Comparison of ENCODE assay signal across 18 cellular contexts in genomic region chr21:45700461-45700860, GRCh38. TPM values are rescaled to one million over a fixed set of nuclear protein-coding genes. Genes with fewer than 3 reads are reported as not detected.
DNase-seq lines count a peak whose midpoint lies in the region; ATAC-seq and FAIRE-seq lines count a peak whose summit lies in the region.
"Had no signal": no experiment of that assay in that cellular context is flagged by ENCODE, and none has a peak within 500 bp of the region (broad histone marks: within the 10 kb centered on the region; RNA-seq: fewer than 3 reads in every experiment).

No MANE protein-coding gene starts in this region.

- no peak overlapping the region for H4K91ac ChIP-seq in neuronal stem cell (ENCODE audit: low read depth, low read length, poor library complexity)

- no peak overlapping the region for H2BK5ac ChIP-seq in neuronal stem cell (ENCODE audit: low read length)

- no peak for FAIRE-seq in HTR-8/SVneo (lab: Jason Lieb, UNC)
- FAIRE-seq: G401.6, GM12891, H54 had no signal

- no peaks in the 10 kb centered on the region for H3K27me3 ChIP-seq in naive thymus-derived CD4-positive, alpha-beta T cell (ENCODE audit: control insufficient read depth in 2 of 2, insufficient read depth in 2 of 2, low read length in 2 of 2)
- peaks cover 0 to 5% (median 0%) of the 10 kb centered on the region in 3 experiments for H3K27me3 ChIP-seq in neuronal stem cell (ENCODE audit: control insufficient read depth in 3 of 3, insufficient read depth in 3 of 3, low read depth in 1 of 3, low read length in 3 of 3)
- H3K27me3 ChIP-seq: BLaER1 had no signal

- peaks cover 3% of the 10 kb centered on the region for H3K79me1 ChIP-seq in neuronal stem cell (ENCODE audit: low read depth, low read length)

- no peak overlapping the region for H2AK5ac ChIP-seq in neuronal stem cell (ENCODE audit: low read depth, low read length)

- peak overlapping the region in 5 of 9 donors; percentile 17 to 51 (median 32) for H3K27ac Mint-ChIP-seq in naive thymus-derived CD4-positive, alpha-beta T cell

- peaks cover 0 to 11% (median 3%) of the 10 kb centered on the region in 11 donors for H3K9me3 Mint-ChIP-seq in naive thymus-derived CD4-positive, alpha-beta T cell

- H3K36me3 Mint-ChIP-seq in naive thymus-derived CD4-positive, alpha-beta T cell, result peaks cover 0 to 21% (median 5%) of the 10 kb centered on the region in 5 donors
- H3K36me3 Mint-ChIP-seq: CD14-positive monocyte had no signal

- no CpG with 5 or more reads among the region's 6 CpGs for WGBS in neuronal stem cell (ENCODE audit: extremely low coverage in 2 of 2, insufficient read length in 2 of 2, insufficient replicate concordance in 1 of 2), 2 donors

- DNase-seq in G401 (ENCODE audit: low spot score) (peak; percentile 74), cerebellum (ENCODE audit: low spot score) (peak; percentile 20), HTR-8/SVneo (ENCODE audit: insufficient read length, low spot score) (no peak), neuronal stem cell (ENCODE audit: low spot score) (no peak), dermis blood vessel endothelial cell (no peak)
- DNase-seq in naive thymus-derived CD4-positive, alpha-beta T cell, result no peak
- DNase-seq: 8988T; Calu3; CD4-positive, alpha-beta memory T cell; DND-41 had no signal

- no peaks in the 10 kb centered on the region for H3K9me3 ChIP-seq in naive thymus-derived CD4-positive, alpha-beta T cell (ENCODE audit: control insufficient read depth in 2 of 3, low read length in 3 of 3)
- no peaks in the 10 kb centered on the region for H3K9me3 ChIP-seq in neuronal stem cell (replicated peaks in 1 of 2; ENCODE audit: control insufficient read depth in 2 of 2, insufficient read depth in 1 of 2, low read depth in 1 of 2, low read length in 2 of 2)

- no peak overlapping the region for H2AFZ ChIP-seq in neuronal stem cell (ENCODE audit: low read length)
- H2AFZ ChIP-seq: GM23248 had no signal

- no peak overlapping the region for H3K14ac ChIP-seq in neuronal stem cell (ENCODE audit: low read length)

- no peak overlapping the region for H3K4me2 ChIP-seq in neuronal stem cell (ENCODE audit: insufficient read depth, low read length, poor library complexity, severe bottlenecking)
- H3K4me2 ChIP-seq: BLaER1 had no signal

- H3K9ac ChIP-seq in neuronal stem cell (ENCODE audit: low read depth, low read length, poor library complexity), result no peak overlapping the region
- H3K9ac ChIP-seq: BLaER1, GM23248 had no signal

- no peak overlapping the region for H3K4ac ChIP-seq in neuronal stem cell (ENCODE audit: low read length)

- no peak overlapping the region for H3K4me3 Mint-ChIP-seq in naive thymus-derived CD4-positive, alpha-beta T cell
- H3K4me3 Mint-ChIP-seq: CD14-positive monocyte; CD4-positive, alpha-beta memory T cell had no signal

- H3K4me1 ChIP-seq in naive thymus-derived CD4-positive, alpha-beta T cell (ENCODE audit: control insufficient read depth in 2 of 2, insufficient read depth in 2 of 2, low read length in 2 of 2), result peaks cover 0 to 13% of the 10 kb centered on the region in 2 donors
- H3K4me1 ChIP-seq in neuronal stem cell (ENCODE audit: control insufficient read depth in 2 of 2, insufficient read depth in 1 of 2, low read depth in 1 of 2, low read length in 2 of 2), result no peaks in the 10 kb centered on the region

- in situ Hi-C loops in G401 (cut with HindIII; ENCODE audit: low sequenced_read_pairs), result no loop called here

- H3K36me3 ChIP-seq in naive thymus-derived CD4-positive, alpha-beta T cell (ENCODE audit: control insufficient read depth in 2 of 3, insufficient read depth in 3 of 3, low read length in 3 of 3), result no peaks in the 10 kb centered on the region
- H3K36me3 ChIP-seq in neuronal stem cell (replicated peaks in 1 of 2; ENCODE audit: control insufficient read depth in 2 of 2, insufficient read depth in 2 of 2, low read length in 2 of 2), result no peaks in the 10 kb centered on the region

- CTCF ChIA-PET in naive thymus-derived CD4-positive, alpha-beta T cell (lab: Charles Lee), result no interaction called here

- no peak overlapping the region for H3K4me3 ChIP-seq in naive thymus-derived CD4-positive, alpha-beta T cell (ENCODE audit: low read length)
- H3K4me3 ChIP-seq in neuronal stem cell (ENCODE audit: low read length in 2 of 2), result no peak overlapping the region
- H3K4me3 ChIP-seq: BLaER1, GM23248 had no signal

- H3K4me1 Mint-ChIP-seq in naive thymus-derived CD4-positive, alpha-beta T cell, result peaks cover 7 to 42% (median 28%) of the 10 kb centered on the region in 7 donors
- H3K4me1 Mint-ChIP-seq: CD14-positive monocyte had no signal

- H3K27ac ChIP-seq in naive thymus-derived CD4-positive, alpha-beta T cell (ENCODE audit: low read depth, low read length), result no peak overlapping the region
- no peak overlapping the region for H3K27ac ChIP-seq in neuronal stem cell (replicated peaks; ENCODE audit: low read length)
- H3K27ac ChIP-seq: BLaER1, GM23248 had no signal

- H2BK15ac ChIP-seq in neuronal stem cell (ENCODE audit: low read length), result no peak overlapping the region

- no peak for ATAC-seq in naive thymus-derived CD4-positive, alpha-beta T cell
- no peak for ATAC-seq in GM18511 (IDR thresholded peaks at IDR 0.05; ENCODE audit: unreplicated experiment)

- no peak overlapping the region for H2BK12ac ChIP-seq in neuronal stem cell (ENCODE audit: low read length)

- no peak overlapping the region for H3K23ac ChIP-seq in neuronal stem cell (ENCODE audit: low read depth, low read length, poor library complexity)

- intact Hi-C loops in naive thymus-derived CD4-positive, alpha-beta T cell (cut with micrococcal nuclease), result loop anchor here in 1 of 2 donors (10.0 kb wide), 1 partner anchor 56 kb away; the partner anchor contains the start of gene PCBP3

- no peak overlapping the region for H4K8ac ChIP-seq in neuronal stem cell (ENCODE audit: low read depth, low read length)

- POLR2A ChIA-PET in naive thymus-derived CD4-positive, alpha-beta T cell (lab: Charles Lee), result no interaction called here

- no peak overlapping the region for H2BK120ac ChIP-seq in neuronal stem cell (ENCODE audit: low read depth, low read length)

- H3K18ac ChIP-seq in neuronal stem cell (ENCODE audit: low read length), result no peak overlapping the region

- H3K27me3 Mint-ChIP-seq in naive thymus-derived CD4-positive, alpha-beta T cell, result no peaks in the 10 kb centered on the region
- H3K27me3 Mint-ChIP-seq: CD4-positive, alpha-beta memory T cell had no signal

RNA-seq across cellular contexts. Expression of gene PCBP3, which starts 56.9 kb away (rescaled TPM):
- 1.7 and 4.0 TPM in 2 replicates for total RNA-seq in G401 (2014; rRNA removed; shearing (Covaris generic))
- 27.7 TPM for total RNA-seq in cerebellum
- total RNA-seq in naive thymus-derived CD4-positive, alpha-beta T cell, result 1 to 10 TPM; 1.2 to 5.2 (median 4.0) TPM
- 1 to 10 TPM; 1.5 to 1.6 TPM for polyA plus RNA-seq in naive thymus-derived CD4-positive, alpha-beta T cell
- 6.9 TPM for polyA plus RNA-seq in neuronal stem cell (2013, experiment 1 of 2)
- polyA plus RNA-seq in neuronal stem cell (2013, experiment 2 of 2), result 6.2 TPM
- total RNA-seq in dermis blood vessel endothelial cell, result 0.14 TPM in 1 of 2 replicates, not detected in the other
- total RNA-seq: HT-29 had no signal

Comparison
In these comparisons a context has a peak if more than half of its experiments do, and no peak if none do; other contexts are left out.
1. DNase-seq: peak in G401 (single experiment) and cerebellum (single experiment); none in naive thymus-derived CD4-positive, alpha-beta T cell (0 of 9), HTR-8/SVneo (single experiment), neuronal stem cell (single experiment) and dermis blood vessel endothelial cell (single experiment).